8 cellular contexts compared by ENCODE assay signal in the genomic region with DNA sequence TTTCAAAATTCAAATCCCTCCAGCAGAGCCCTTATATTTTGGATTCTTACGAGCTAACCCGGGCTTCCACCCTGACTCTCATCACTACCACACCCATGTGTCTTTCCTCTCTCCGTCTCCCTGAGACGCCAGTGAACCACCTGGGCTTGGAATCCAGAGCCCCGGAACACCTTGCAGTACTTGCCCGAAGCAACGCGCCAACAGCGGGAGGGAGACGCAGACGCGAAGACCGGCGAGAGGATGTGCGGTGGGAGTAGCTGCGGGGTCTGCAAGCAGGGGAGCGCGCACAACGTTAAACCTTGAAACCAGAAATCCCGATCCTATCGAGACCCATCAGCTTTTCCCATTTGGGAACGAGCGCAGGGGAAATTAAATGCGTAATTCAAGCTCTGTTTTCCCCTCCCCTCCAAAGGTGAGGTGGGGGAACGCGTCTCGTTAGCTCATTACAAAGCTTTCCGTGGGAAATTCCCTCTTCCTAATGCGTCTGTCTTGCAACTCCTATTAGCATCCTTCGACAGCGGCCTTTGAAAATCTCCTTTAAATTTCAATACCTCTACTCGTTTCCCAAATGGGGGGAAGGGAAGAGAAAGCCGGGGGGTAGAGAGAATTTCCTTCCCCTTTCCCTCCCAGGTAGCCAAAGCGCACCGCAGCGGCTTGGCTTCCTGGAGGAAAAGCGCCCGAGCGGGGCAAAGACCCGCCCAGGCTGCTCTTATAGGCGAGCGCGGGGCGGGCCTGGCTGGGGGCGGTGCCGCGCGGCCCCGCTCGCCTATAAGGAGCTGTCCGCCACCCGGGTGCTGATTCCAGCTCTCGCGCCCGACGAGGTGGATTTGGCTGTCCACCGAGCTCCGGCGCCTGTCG. TPM values are rescaled to one million over a fixed set of nuclear protein-coding genes. Genes with fewer than 3 reads are reported as not detected.
DNase-seq lines count a peak whose midpoint lies in the region; ATAC-seq lines count a peak whose summit lies in the region.

A gene (plus strand): TSS at position 797 of the 858 bp plus-strand sequence. CDS start 364 bp downstream, outside the sequence.

- in situ Hi-C loops in Caki2 (cut with HindIII; ENCODE audit: low pct_unique_long_range_greater_than_20kb, low sequenced_read_pairs): no loop called here

- peak within 1 kb of the TSS; percentile 56 for H3K4me3 ChIP-seq in HUES64 (ENCODE audit: low read length)

- no peaks in the 10 kb centered on the region for H3K9me3 ChIP-seq in HUES64 (ENCODE audit: insufficient read depth, low read depth, low read length)

- intact Hi-C loops in left ventricle myocardium superior (cut with micrococcal nuclease): loop anchor here (10.0 kb wide), 1 partner anchor 780 kb away; no protein-coding TSS in a partner anchor

- H3K4me1 ChIP-seq in HUES64 (ENCODE audit: insufficient read depth, low read length): peaks cover 10% of the 10 kb centered on the region; the same call in 1 of the 2 replicates

- H3K36me3 ChIP-seq in HUES64 (ENCODE audit: insufficient read depth, low read length): no peaks in the 10 kb centered on the region

- 1% methylated on average over 58 of the region's 60 CpGs for WGBS in HUES64

- DNase-seq in Caki2 (ENCODE audit: low read depth) (peak; percentile 66), left ventricle myocardium superior (peak; percentile 69), putamen (ENCODE audit: low spot score) (peak; percentile 41), AML-193 (lab: John Stamatoyannopoulos, UW) (no peak)
- peak; percentile 5 to 18 for DNase-seq in activated CD4-positive, alpha-beta T cell treated with anti-CD3 and anti-CD28 coated beads, Interleukin-2, amount 50 U/mL, for 48 hours
- DNase-seq in activated CD8-positive, alpha-beta memory T cell treated with anti-CD3 and anti-CD28 coated beads, Interleukin-2, amount 50 U/mL, for 4 hours: no peak

- no peak within 1 kb of the TSS for H3K27ac ChIP-seq in HUES64 (ENCODE audit: low read depth, low read length)

- peaks cover 57% of the 10 kb centered on the region for H3K27me3 ChIP-seq in HUES64 (ENCODE audit: insufficient read depth, low read length)

- no peak within 1 kb of the TSS for H3K9ac ChIP-seq in HUES64 (ENCODE audit: low read depth, low read length)

- peak; percentile 79 for ATAC-seq in left ventricle myocardium superior
- no peak for ATAC-seq in HG02798 (IDR thresholded peaks at IDR 0.05; ENCODE audit: poor library complexity, unreplicated experiment)

RNA-seq across cellular contexts. Expression of the gene that starts here (rescaled TPM):
- not detected in 2 replicates for total RNA-seq in Caki2 (2014; rRNA removed; shearing (Covaris generic); ENCODE audit: low replicate concordance)
- polyA plus RNA-seq in HUES64 (2013, experiment 1 of 2): 0.20 TPM
- polyA plus RNA-seq in HUES64 (2013, experiment 2 of 2): 0.13 TPM
- not detected for total RNA-seq in left ventricle myocardium superior

Comparison
In these comparisons a context has a peak if more than half of its experiments do, and no peak if none do; other contexts are left out.
1. Peak in DNase-seq in Caki2; RNA of the gene not detected or under 1 TPM.
2. Peak in DNase-seq and ATAC-seq in left ventricle myocardium superior; RNA of the gene not detected or under 1 TPM.
3. DNase-seq: peak in activated CD4-positive, alpha-beta T cell treated with anti-CD3 and anti-CD28 coated beads, Interleukin-2, amount 50 U/mL, for 48 hours (2 of 2) and putamen (single experiment); none in activated CD8-positive, alpha-beta memory T cell treated with anti-CD3 and anti-CD28 coated beads, Interleukin-2, amount 50 U/mL, for 4 hours (single experiment) and AML-193 (0 of 2).